ENCODE assay signal across 1 cellular context in the genomic region with DNA sequence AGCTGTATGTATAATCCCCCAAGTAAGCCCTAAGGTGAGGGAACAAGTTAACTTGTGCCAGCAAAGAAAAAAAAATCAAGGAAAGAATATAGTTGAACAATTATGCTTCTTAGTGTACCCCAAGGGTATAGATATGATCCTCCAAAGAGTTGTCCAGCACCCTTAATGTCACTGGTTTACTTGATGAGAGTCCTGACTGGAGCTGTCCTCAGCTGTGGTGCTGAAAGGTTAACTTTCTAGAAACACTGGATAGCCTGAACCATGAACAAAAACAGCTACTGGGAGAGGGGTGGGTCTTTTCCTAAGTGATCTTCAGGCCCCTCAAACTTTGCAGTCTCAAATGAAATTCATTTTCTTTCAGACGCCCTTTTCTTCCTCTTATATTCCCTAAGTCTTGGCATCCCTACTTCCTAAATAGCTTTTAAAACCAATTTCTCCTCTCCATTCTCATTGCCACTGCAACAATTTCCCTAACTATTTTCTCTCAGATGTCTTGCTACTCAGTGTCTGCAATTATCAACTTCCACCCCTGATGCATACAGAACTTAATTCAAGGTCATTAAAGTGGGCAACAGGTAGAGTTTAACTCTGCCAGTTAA.
TF ChIP-seq lines count a peak whose summit lies in the region.

No MANE protein-coding gene starts in this region.

TF ChIP-seq in A549, 52 proteins besides CTCF, POLR2A, EP300 and RAD21 (continued from another document):
- TF ChIP-seq, protein P1, sequence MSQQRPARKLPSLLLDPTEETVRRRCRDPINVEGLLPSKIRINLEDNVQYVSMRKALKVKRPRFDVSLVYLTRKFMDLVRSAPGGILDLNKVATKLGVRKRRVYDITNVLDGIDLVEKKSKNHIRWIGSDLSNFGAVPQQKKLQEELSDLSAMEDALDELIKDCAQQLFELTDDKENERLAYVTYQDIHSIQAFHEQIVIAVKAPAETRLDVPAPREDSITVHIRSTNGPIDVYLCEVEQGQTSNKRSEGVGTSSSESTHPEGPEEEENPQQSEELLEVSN (IDR thresholded peaks at IDR 0.05; ENCODE audit: borderline replicate concordance, low read depth) = no peak
